Comparison of ENCODE assay signal across 20 cellular contexts in the genomic region with DNA sequence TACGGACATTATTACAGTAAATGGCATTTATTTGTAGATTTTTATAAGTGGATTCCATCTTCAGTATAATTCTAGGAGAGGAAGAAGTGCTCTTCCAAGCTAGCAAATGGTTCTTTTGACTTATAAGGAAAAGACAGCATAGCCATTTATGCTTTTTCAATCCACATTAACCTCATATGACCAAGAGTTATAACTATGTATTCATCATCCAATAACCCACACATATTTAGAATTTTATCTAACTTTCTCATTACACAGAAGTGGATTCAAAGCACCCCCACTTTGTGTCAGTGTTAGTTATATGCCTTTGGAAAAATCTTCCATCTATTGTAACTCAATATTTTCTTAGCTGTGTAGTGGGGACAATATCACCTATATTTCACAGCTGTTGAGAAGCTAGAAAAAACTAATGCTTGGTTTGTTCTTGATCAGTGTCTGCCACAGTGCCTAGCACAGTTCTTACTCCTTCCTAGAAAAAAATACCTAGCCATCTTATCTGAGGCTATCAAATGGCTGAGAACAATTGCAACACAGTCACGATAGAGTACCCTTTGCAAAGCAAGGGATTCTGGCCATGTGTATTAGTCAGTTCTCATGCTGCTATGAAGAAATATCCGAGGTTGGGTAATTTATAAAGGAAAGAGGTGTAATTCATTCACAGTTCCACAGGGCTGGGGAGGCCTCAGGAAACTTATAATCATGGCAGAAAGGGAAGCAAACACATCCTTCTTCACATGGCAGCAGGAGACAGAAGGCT.
"Had no signal": no experiment of that assay in that cellular context is flagged by ENCODE, and none has a peak within 500 bp of the region (broad histone marks: within the 10 kb centered on the region; RNA-seq: fewer than 3 reads in every experiment).

No MANE protein-coding gene starts in this region.

- H3K27ac Mint-ChIP-seq: activated CD4-positive, alpha-beta memory T cell treated with anti-CD3 and anti-CD28 coated beads, Interleukin-2, amount 10 ng/mL, durations not matched to agents 7 days and 5 days; activated CD4-positive, alpha-beta T cell treated with anti-CD3 and anti-CD28 coated beads for 36 hours; activated naive CD4-positive, alpha-beta T cell treated with anti-CD3 and anti-CD28 coated beads, Interleukin-2, amount 50 U/mL, for 72 hours; activated T-cell treated with anti-CD3 and anti-CD28 coated beads, Interleukin-2, amount 50 U/mL, for 24 hours; endodermal cell; naive thymus-derived CD8-positive, alpha-beta T cell; stimulated activated naive B cell treated with anti-CD40 and anti-IgM and Interleukin-4, amounts not matched to agents 10 μg/mL and 1 μg/mL and 100 μg/mL, for 72 hours had no signal

- H3K4me3 Mint-ChIP-seq: activated CD4-positive, alpha-beta memory T cell treated with anti-CD3 and anti-CD28 coated beads, Interleukin-2, amount 10 ng/mL, durations not matched to agents 7 days and 5 days; activated CD4-positive, alpha-beta T cell treated with anti-CD3 and anti-CD28 coated beads for 36 hours; activated T-cell treated with anti-CD3 and anti-CD28 coated beads, Interleukin-2, amount 50 U/mL, for 24 hours; endodermal cell; naive thymus-derived CD8-positive, alpha-beta T cell; stimulated activated naive B cell treated with anti-CD40 and anti-IgM and Interleukin-4, amounts not matched to agents 10 μg/mL and 1 μg/mL and 100 μg/mL, for 72 hours had no signal

- H3K4me1 Mint-ChIP-seq: activated CD4-positive, alpha-beta memory T cell treated with anti-CD3 and anti-CD28 coated beads, Interleukin-2, amount 10 ng/mL, durations not matched to agents 7 days and 5 days; activated CD4-positive, alpha-beta T cell treated with anti-CD3 and anti-CD28 coated beads for 36 hours; naive thymus-derived CD8-positive, alpha-beta T cell; stimulated activated naive B cell treated with anti-CD40 and anti-IgM and Interleukin-4, amounts not matched to agents 10 μg/mL and 1 μg/mL and 100 μg/mL, for 72 hours had no signal

- H3K4me3 ChIP-seq: cardiac muscle cell, dorsolateral prefrontal cortex, gastrocnemius medialis, heart right ventricle, mucosa of descending colon, tibial artery had no signal

- H3K27me3 ChIP-seq: gastrocnemius medialis, heart right ventricle, neutrophil, tibial artery had no signal

- H3K27me3 Mint-ChIP-seq: activated CD4-positive, alpha-beta memory T cell treated with anti-CD3 and anti-CD28 coated beads, Interleukin-2, amount 10 ng/mL, durations not matched to agents 7 days and 5 days; activated T-cell treated with anti-CD3 and anti-CD28 coated beads, Interleukin-2, amount 50 U/mL, for 24 hours; naive thymus-derived CD8-positive, alpha-beta T cell; stimulated activated naive B cell treated with anti-CD40 and anti-IgM and Interleukin-4, amounts not matched to agents 10 μg/mL and 1 μg/mL and 100 μg/mL, for 72 hours had no signal

- H3K36me3 ChIP-seq: cardiac muscle cell, gastrocnemius medialis, heart right ventricle, neutrophil, tibial artery had no signal

- DNase-seq: activated CD4-positive, alpha-beta memory T cell treated with anti-CD3 and anti-CD28 coated beads, Interleukin-2, amount 10 ng/mL, durations not matched to agents 7 days and 5 days; activated CD4-positive, alpha-beta T cell treated with anti-CD3 and anti-CD28 coated beads for 36 hours; activated effector memory CD4-positive, alpha-beta T cell treated with Interleukin-2 at 50 U/mL for 16 hours; activated T-cell treated with anti-CD3 and anti-CD28 coated beads, Interleukin-2, amount 50 U/mL, for 24 hours; anterior cingulate cortex; dorsolateral prefrontal cortex; endodermal cell; erythroblast; gastrocnemius medialis; heart right ventricle; mucosa of descending colon; naive thymus-derived CD8-positive, alpha-beta T cell; posterior cingulate gyrus; stimulated activated CD4-positive, alpha-beta T cell treated with anti-CD3 and anti-CD28 coated beads, Interleukin-2, amount 100 ng/mL, for 48 hours; stimulated activated naive B cell treated with anti-CD40 and anti-IgM and Interleukin-4, amounts not matched to agents 10 μg/mL and 1 μg/mL and 100 μg/mL, for 72 hours; T-helper 2 cell; tibial artery had no signal

- ATAC-seq: activated CD4-positive, alpha-beta T cell treated with anti-CD3 and anti-CD28 coated beads for 36 hours; activated naive CD4-positive, alpha-beta T cell treated with anti-CD3 and anti-CD28 coated beads, Interleukin-2, amount 50 U/mL, for 72 hours; gastrocnemius medialis; heart right ventricle; mucosa of descending colon; naive thymus-derived CD8-positive, alpha-beta T cell; stimulated activated naive B cell treated with anti-CD40 and anti-IgM and Interleukin-4, amounts not matched to agents 10 μg/mL and 1 μg/mL and 100 μg/mL, for 72 hours had no signal

- H3K27ac ChIP-seq: cardiac muscle cell, dorsolateral prefrontal cortex, gastrocnemius medialis, heart right ventricle, neutrophil, tibial artery had no signal

- H3K9me3 ChIP-seq: gastrocnemius medialis, heart right ventricle, mucosa of descending colon, neutrophil, tibial artery had no signal

- H3K36me3 Mint-ChIP-seq: activated naive CD4-positive, alpha-beta T cell treated with anti-CD3 and anti-CD28 coated beads, Interleukin-2, amount 50 U/mL, for 72 hours; naive thymus-derived CD8-positive, alpha-beta T cell; stimulated activated naive B cell treated with anti-CD40 and anti-IgM and Interleukin-4, amounts not matched to agents 10 μg/mL and 1 μg/mL and 100 μg/mL, for 72 hours had no signal

- H3K4me1 ChIP-seq: gastrocnemius medialis, heart right ventricle, tibial artery had no signal
